24 cellular contexts compared by ENCODE assay signal in the genomic region with DNA sequence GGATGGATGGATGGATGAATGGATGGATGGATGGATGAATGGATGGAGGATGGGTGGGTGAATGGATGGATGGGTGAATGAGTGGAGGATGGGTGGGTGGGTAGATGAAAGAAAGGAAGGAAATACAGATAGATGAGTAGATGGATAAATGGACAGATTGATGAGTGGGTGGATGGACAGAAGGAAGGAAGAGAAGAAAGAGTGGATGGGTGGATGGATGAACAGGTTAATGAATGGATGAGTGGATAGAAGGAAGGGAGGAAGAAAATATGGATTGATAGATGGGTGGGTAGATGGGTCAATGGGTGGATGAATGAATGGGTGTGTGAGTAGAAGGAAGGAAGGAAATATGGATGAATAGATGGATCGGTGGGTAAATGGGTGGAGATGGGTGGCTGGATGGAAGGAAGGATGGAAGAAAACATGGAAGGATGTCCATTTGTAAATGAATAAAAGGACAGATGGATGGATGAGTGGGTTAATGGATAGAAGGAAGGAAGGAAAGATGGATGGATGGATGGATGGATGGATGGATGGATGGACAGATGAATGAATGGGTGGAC.
A peak's percentile ranks its signal among the peaks of the same experiment; 100 is the strongest.
DNase-seq lines count a peak whose midpoint lies in the region; ATAC-seq, FAIRE-seq and TF ChIP-seq lines count a peak whose summit lies in the region.
"Had no signal": no experiment of that assay in that cellular context is flagged by ENCODE, and none has a peak within 500 bp of the region (broad histone marks: within the 10 kb centered on the region; RNA-seq: fewer than 3 reads in every experiment).

No MANE protein-coding gene starts in this region.

- H3K36me3 Mint-ChIP-seq in glutamatergic neuron (ENCODE audit: unreplicated experiment) (no peaks in the 10 kb centered on the region), nephron (ENCODE audit: low read depth) (no peaks in the 10 kb centered on the region), HFFc6 (ENCODE audit: low read depth) (no peaks in the 10 kb centered on the region)
- H3K36me3 Mint-ChIP-seq: CD14-positive monocyte; CD4-positive, alpha-beta memory T cell had no signal

- DNase-seq in HepG2 (ENCODE audit: low spot score): no peak
- DNase-seq in right lobe of liver: no peak
- no peak for DNase-seq in glutamatergic neuron
- no peak for DNase-seq in HFFc6
- no peak for DNase-seq in MG63
- DNase-seq: 8988T; ACHN; AML-193; BE2C; Calu3; CD4-positive, alpha-beta memory T cell; COR-L47; DMS53; DMS79 treated with DMSO at 0.1 percent for 48 hours; GOT3 had no signal

- TF ChIP-seq POLR2A in HepG2 (IDR thresholded peaks at IDR 0.05; ENCODE audit: insufficient read depth in 1 of 2, low read depth in 2 of 2, low read length in 2 of 2) (no peak), right lobe of liver (IDR thresholded peaks at IDR 0.05) (no peak)

- H4K20me1 ChIP-seq in HepG2 (ENCODE audit: insufficient read depth, low read length): no peaks in the 10 kb centered on the region; the same call in 1 of the 2 replicates

- H3K4me2 ChIP-seq in HepG2 (ENCODE audit: low read depth, low read length): no peak overlapping the region
- H3K4me2 ChIP-seq: A549 had no signal

- no TSS peak for BruUV-seq in HepG2 (replicated peaks; lab: Mats Ljungman, UMichigan)

- H3K27me3 ChIP-seq in HepG2 (ENCODE audit: control insufficient read depth in 1 of 2, insufficient read depth in 2 of 2, low read length in 2 of 2) (peaks cover 10 to 62% of the 10 kb centered on the region in 2 experiments; a peak in 4 of 5 replicates), right lobe of liver (no peaks in the 10 kb centered on the region), MG63 (no peaks in the 10 kb centered on the region)
- H3K27me3 ChIP-seq: BE2C had no signal

- H3K4me1 ChIP-seq in HepG2 (ENCODE audit: insufficient read depth, low read length): 0 out of 2 replicates have a peak, but pooled peaks cover 11% of the 10 kb centered on the region
- H3K4me1 ChIP-seq in right lobe of liver: no peaks in the 10 kb centered on the region
- H3K4me1 ChIP-seq in HEK293 (ENCODE audit: control insufficient read depth, insufficient read depth, low read length): no peaks in the 10 kb centered on the region
- H3K4me1 ChIP-seq: A549, HAP-1 had no signal

- peaks cover 13% of the 10 kb centered on the region for H3K9me3 Mint-ChIP-seq in glutamatergic neuron (ENCODE audit: unreplicated experiment)
- H3K9me3 Mint-ChIP-seq in nephron: no peaks in the 10 kb centered on the region
- no peaks in the 10 kb centered on the region for H3K9me3 Mint-ChIP-seq in HFFc6

- TF ChIP-seq EP300 in HepG2 (IDR thresholded peaks at IDR 0.05; ENCODE audit: low read depth in 2 of 2, low read length in 2 of 2) (no peak), HepG2 (CRISPR knock-in tag; IDR thresholded peaks at IDR 0.05; ENCODE audit: borderline replicate concordance) (no peak)

- no peak overlapping the region for H3K27ac ChIP-seq in HepG2 (ENCODE audit: extremely low read length, insufficient read depth, low read length)
- no peak overlapping the region for H3K27ac ChIP-seq in right lobe of liver
- no peak overlapping the region for H3K27ac ChIP-seq in HEK293 (ENCODE audit: extremely low read depth, low read depth, low read length)
- H3K27ac ChIP-seq: A549; BLaER1 treated with 17β-estradiol and CSF1 and Interleukin-3, amounts not matched to agents 10 nM and 100 nM had no signal

- no peaks in the 10 kb centered on the region for H3K9me3 ChIP-seq in HepG2 (ENCODE audit: low read length)
- no peaks in the 10 kb centered on the region for H3K9me3 ChIP-seq in right lobe of liver
- H3K9me3 ChIP-seq in HEK293 (ENCODE audit: control insufficient read depth, insufficient read depth, low read depth, low read length): no peaks in the 10 kb centered on the region
- H3K9me3 ChIP-seq in MG63: no peaks in the 10 kb centered on the region
- H3K9me3 ChIP-seq: A549; BE2C; BLaER1 treated with 17β-estradiol and CSF1 and Interleukin-3, amounts not matched to agents 10 nM and 100 nM; HAP-1 had no signal

- CTCF ChIA-PET in HepG2 (lab: Yijun Ruan, JAX; ENCODE audit: low intra/inter-chr PET ratio, low total read pairs) (no interaction called here), HEK293 (lab: Yijun Ruan, JAX) (interaction anchor here (0.7 kb wide), 1 partner anchor 390 kb away, joined by 5 read pairs; no protein-coding TSS in a partner anchor)

- POLR2A ChIA-PET in HepG2 (lab: Yijun Ruan, JAX): no interaction called here
- POLR2A ChIA-PET in HEK293 (lab: Yijun Ruan, JAX): no interaction called here

- FAIRE-seq in HepG2 (lab: Jason Lieb, UNC): no peak
- FAIRE-seq: A549, GM12892, H54 had no signal

- ATAC-seq in HepG2: no peak
- no peak for ATAC-seq in right lobe of liver
- no peak for ATAC-seq in HG02840 (IDR thresholded peaks at IDR 0.05; ENCODE audit: low FRiP score, unreplicated experiment)
- ATAC-seq: A549 had no signal

- H3K4me1 Mint-ChIP-seq in glutamatergic neuron (ENCODE audit: low read depth, unreplicated experiment): peaks cover 36% of the 10 kb centered on the region
- H3K4me1 Mint-ChIP-seq in nephron: peaks cover 18% of the 10 kb centered on the region
- no peaks in the 10 kb centered on the region for H3K4me1 Mint-ChIP-seq in HFFc6 (ENCODE audit: low read depth)

- in situ Hi-C loops in HepG2 (cut with HindIII; ENCODE audit: extremely low pct_ligation_motif_present, low pct_unique_long_range_greater_than_20kb): no loop called here

- intact Hi-C loops in HepG2 (cut with micrococcal nuclease; ENCODE audit: unreplicated experiment): no loop called here
- intact Hi-C loops in right lobe of liver (cut with DNase I): no loop called here

- H3K36me3 ChIP-seq in HepG2 (replicated peaks in 1 of 2; ENCODE audit: control insufficient read depth in 1 of 2, insufficient read depth in 2 of 2, low read length in 2 of 2): no peaks in the 10 kb centered on the region
- no peaks in the 10 kb centered on the region for H3K36me3 ChIP-seq in right lobe of liver
- H3K36me3 ChIP-seq in HEK293 (ENCODE audit: control insufficient read depth in 2 of 2, insufficient read depth in 1 of 2, low read length in 2 of 2): no peaks in the 10 kb centered on the region
- no peaks in the 10 kb centered on the region for H3K36me3 ChIP-seq in MG63
- H3K36me3 ChIP-seq: BE2C; BLaER1 treated with 17β-estradiol and CSF1 and Interleukin-3, amounts not matched to agents 10 nM and 100 nM; HAP-1 had no signal

- H3K4me3 ChIP-seq in HepG2 (replicated peaks in 1 of 3; ENCODE audit: insufficient read depth in 1 of 3, low read depth in 2 of 3, low read length in 3 of 3): no peak overlapping the region
- no peak overlapping the region for H3K4me3 ChIP-seq in right lobe of liver
- no peak overlapping the region for H3K4me3 ChIP-seq in HEK293 (ENCODE audit: low read depth, low read length)
- no peak overlapping the region for H3K4me3 ChIP-seq in MG63
- H3K4me3 ChIP-seq: A549; BLaER1 treated with 17β-estradiol and CSF1 and Interleukin-3, amounts not matched to agents 10 nM and 100 nM; HAP-1 had no signal

- H2AFZ ChIP-seq in HepG2 (ENCODE audit: low read length): no peak overlapping the region

- no peak overlapping the region for H3K9ac ChIP-seq in HepG2 (ENCODE audit: insufficient read depth, low read depth, low read length)
- H3K9ac ChIP-seq: BLaER1 treated with 17β-estradiol and CSF1 and Interleukin-3, amounts not matched to agents 10 nM and 100 nM had no signal

- H3K27ac Mint-ChIP-seq in glutamatergic neuron (ENCODE audit: unreplicated experiment): peak overlapping the region; percentile 0
- peak overlapping the region in 2 of 3 experiments; percentile 2 to 10 for H3K27ac Mint-ChIP-seq in nephron
- H3K27ac Mint-ChIP-seq in HFFc6: no peak overlapping the region

- TF ChIP-seq RAD21 in HepG2 (CRISPR knock-in tag; IDR thresholded peaks at IDR 0.05): no peak

- no peaks in the 10 kb centered on the region for H3K79me2 ChIP-seq in HepG2 (ENCODE audit: insufficient read depth, low read length)

- H3K4me3 Mint-ChIP-seq in glutamatergic neuron (ENCODE audit: unreplicated experiment): peak overlapping the region; percentile 23
- no peak overlapping the region for H3K4me3 Mint-ChIP-seq in nephron
- H3K4me3 Mint-ChIP-seq in HFFc6: no peak overlapping the region
- H3K4me3 Mint-ChIP-seq: CD4-positive, alpha-beta memory T cell had no signal

- H3K27me3 Mint-ChIP-seq in glutamatergic neuron (ENCODE audit: unreplicated experiment) (peaks cover 12% of the 10 kb centered on the region), nephron (ENCODE audit: low read depth) (peaks cover 38% of the 10 kb centered on the region), HFFc6 (ENCODE audit: insufficient read depth) (peaks cover 40% of the 10 kb centered on the region)
- H3K27me3 Mint-ChIP-seq: CD4-positive, alpha-beta memory T cell had no signal

- 23% methylated on average over 1 of the region's 1 CpG for WGBS in HepG2 (ENCODE audit: low lambda C conversion rate)
- WGBS in right lobe of liver (ENCODE audit: insufficient coverage, low coverage, low lambda C conversion rate, missing lambda C conversion rate): 93% methylated on average over 1 of the region's 1 CpG

- TF ChIP-seq CTCF in HepG2 (CRISPR knock-in tag; IDR thresholded peaks at IDR 0.05): no peak
- no peak for TF ChIP-seq CTCF in right lobe of liver (IDR thresholded peaks at IDR 0.05)
- no peak for TF ChIP-seq CTCF in HEK293 (tag by site-specific recombination; IDR thresholded peaks at IDR 0.05)
- no peak for TF ChIP-seq CTCF in glutamatergic neuron (IDR thresholded peaks at IDR 0.05; ENCODE audit: partially characterized antibody, unreplicated experiment)
- no peak for TF ChIP-seq CTCF in nephron (IDR thresholded peaks at IDR 0.05; ENCODE audit: unreplicated experiment in 3 of 3)
- no peak for TF ChIP-seq CTCF in HFFc6 (IDR thresholded peaks at IDR 0.05)

TF ChIP-seq in HepG2, 621 proteins besides CTCF, POLR2A, EP300 and RAD21 (continues in another document):
- TF ChIP-seq, protein P1, sequence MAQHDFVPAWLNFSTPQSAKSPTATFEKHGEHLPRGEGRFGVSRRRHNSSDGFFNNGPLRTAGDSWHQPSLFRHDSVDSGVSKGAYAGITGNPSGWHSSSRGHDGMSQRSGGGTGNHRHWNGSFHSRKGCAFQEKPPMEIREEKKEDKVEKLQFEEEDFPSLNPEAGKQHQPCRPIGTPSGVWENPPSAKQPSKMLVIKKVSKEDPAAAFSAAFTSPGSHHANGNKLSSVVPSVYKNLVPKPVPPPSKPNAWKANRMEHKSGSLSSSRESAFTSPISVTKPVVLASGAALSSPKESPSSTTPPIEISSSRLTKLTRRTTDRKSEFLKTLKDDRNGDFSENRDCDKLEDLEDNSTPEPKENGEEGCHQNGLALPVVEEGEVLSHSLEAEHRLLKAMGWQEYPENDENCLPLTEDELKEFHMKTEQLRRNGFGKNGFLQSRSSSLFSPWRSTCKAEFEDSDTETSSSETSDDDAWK (CRISPR knock-in tag; IDR thresholded peaks at IDR 0.05): no peak

TF ChIP-seq in HEK293, 187 proteins besides CTCF, POLR2A, EP300 and RAD21 (continues in another document):
- TF ChIP-seq EGR2 (tag by site-specific recombination; IDR thresholded peaks at IDR 0.05; ENCODE audit: low read depth): peak; percentile 35; the same call in 1 of the 2 replicates
- 0 out of 2 replicates have a peak, but pooled peaks have one; percentile 22 for TF ChIP-seq ZNF112 (tag by site-specific recombination; IDR thresholded peaks at IDR 0.05)
- TF ChIP-seq ZBTB17 (tag by site-specific recombination; IDR thresholded peaks at IDR 0.05): peak; percentile 80
- TF ChIP-seq ZSCAN23 (tag by site-specific recombination; IDR thresholded peaks at IDR 0.05): no peak
- TF ChIP-seq ZNF292 (tag by site-specific recombination; IDR thresholded peaks at IDR 0.05; ENCODE audit: borderline replicate concordance, low read depth): no peak
